In genomic region chr14:61478971-61479473, GRCh38 we compare ENCODE assay signal across 8 cellular contexts.
DNase-seq lines count a peak whose midpoint lies in the region; TF ChIP-seq lines count a peak whose summit lies in the region.

No MANE protein-coding gene starts in this region.

- H3K9me3 ChIP-seq in CD4-positive, alpha-beta memory T cell (ENCODE audit: control insufficient read depth in 1 of 2, low read length in 2 of 2) = no peaks in the 10 kb centered on the region
- H3K9me3 ChIP-seq in tibial artery = no peaks in the 10 kb centered on the region

- H3K4me3 Mint-ChIP-seq in CD4-positive, alpha-beta memory T cell = peak overlapping the region; percentile 60 to 79 (median 72)

- peaks cover 55 to 95% (median 80%) of the 10 kb centered on the region in 4 donors for H3K4me1 Mint-ChIP-seq in CD4-positive, alpha-beta memory T cell

- peaks cover 0 to 2% (median 0%) of the 10 kb centered on the region in 8 donors for H3K9me3 Mint-ChIP-seq in CD4-positive, alpha-beta memory T cell

- H3K27me3 Mint-ChIP-seq in CD4-positive, alpha-beta memory T cell = no peaks in the 10 kb centered on the region

- DNase-seq in CD4-positive, alpha-beta memory T cell = peak in 2 of 5 donors; percentile 21 to 32
- peak; percentile 42 for DNase-seq in GM20000 (ENCODE audit: low spot score)
- peak; percentile 65 for DNase-seq in Jurkat, Clone E6-1 (ENCODE audit: low read depth, low spot score)
- DNase-seq in coronary artery (ENCODE audit: low spot score) = no peak
- DNase-seq in tibial artery = peak in 1 of 2 donors; percentile 41
- no peak for DNase-seq in DMS79 (lab: John Stamatoyannopoulos, UW)
- DNase-seq in SK-N-DZ (ENCODE audit: low spot score) = no peak
- no peak for DNase-seq in DMS 273 treated with DMSO at 0.1 percent for 48 hours (lab: John Stamatoyannopoulos, UW)

- intact Hi-C loops in CD4-positive, alpha-beta memory T cell (cut with micrococcal nuclease) = loop anchor here (5.0 kb wide), 2 partner anchors 238 to 358 kb away; no protein-coding TSS in a partner anchor
- intact Hi-C loops in tibial artery (cut with DNase I; ENCODE audit: low total_unique reads) = loop anchor here (10.0 kb wide), 1 partner anchor 66 kb away; no protein-coding TSS in a partner anchor

- no peaks in the 10 kb centered on the region for H3K27me3 ChIP-seq in CD4-positive, alpha-beta memory T cell (ENCODE audit: insufficient read depth, low read length)
- no peaks in the 10 kb centered on the region for H3K27me3 ChIP-seq in tibial artery

- CTCF ChIA-PET in CD4-positive, alpha-beta memory T cell (lab: Charles Lee; ENCODE audit: partially characterized antibody) = interaction anchor here (0.6 to 9.9 kb wide), 12 partner anchors 9 to 358 kb away, joined by 3 to 106 read pairs (median 4); no protein-coding TSS in a partner anchor

- peak overlapping the region in 1 of 2 donors; percentile 9 for H3K4me3 ChIP-seq in CD4-positive, alpha-beta memory T cell (ENCODE audit: low read length in 2 of 2)
- H3K4me3 ChIP-seq in Jurkat, Clone E6-1 (ENCODE audit: low read length) = peak overlapping the region; percentile 6
- H3K4me3 ChIP-seq in coronary artery = no peak overlapping the region
- H3K4me3 ChIP-seq in tibial artery = no peak overlapping the region

- H3K36me3 Mint-ChIP-seq in CD4-positive, alpha-beta memory T cell = peaks cover 30 to 53% of the 10 kb centered on the region in 2 donors

- peaks cover 31% of the 10 kb centered on the region for H3K36me3 ChIP-seq in CD4-positive, alpha-beta memory T cell (ENCODE audit: insufficient read depth, low read length)
- H3K36me3 ChIP-seq in tibial artery = no peaks in the 10 kb centered on the region

- H3K27ac ChIP-seq in CD4-positive, alpha-beta memory T cell (ENCODE audit: low read depth, low read length) = peak overlapping the region; percentile 87
- H3K27ac ChIP-seq in coronary artery = peak overlapping the region; percentile 87 to 89
- peak overlapping the region; percentile 82 to 86 for H3K27ac ChIP-seq in tibial artery

- peak overlapping the region; percentile 87 to 100 (median 100) for H3K27ac Mint-ChIP-seq in CD4-positive, alpha-beta memory T cell

- no peak for TF ChIP-seq CTCF in GM20000 (IDR thresholded peaks at IDR 0.05; ENCODE audit: extremely low read depth, missing control alignments)
- no peak for TF ChIP-seq CTCF in coronary artery (IDR thresholded peaks at IDR 0.05)
- no peak for TF ChIP-seq CTCF in tibial artery (IDR thresholded peaks at IDR 0.05)

- H3K4me1 ChIP-seq in CD4-positive, alpha-beta memory T cell (ENCODE audit: insufficient read depth, low read length) = peaks cover 75% of the 10 kb centered on the region
- H3K4me1 ChIP-seq in tibial artery = peaks cover 0 to 46% (median 34%) of the 10 kb centered on the region in 4 donors

- POLR2A ChIA-PET in CD4-positive, alpha-beta memory T cell (lab: Charles Lee; ENCODE audit: partially characterized antibody) = interaction anchor here (0.8 to 8.5 kb wide), 13 partner anchors 10 to 283 kb away, joined by 3 to 81 read pairs (median 5); partner anchors contain the start of genes HIF1A and SNAPC1

Comparison
In these comparisons a context has a peak if more than half of its experiments do, and no peak if none do; other contexts are left out.
1. DNase-seq: peak in GM20000 (single experiment) and Jurkat, Clone E6-1 (single experiment); none in coronary artery (single experiment), DMS79 (single experiment), SK-N-DZ (single experiment) and DMS 273 treated with DMSO at 0.1 percent for 48 hours (single experiment).
2. Peak in every context shown above with its lines, with median percentiles within 50 percentile points of each other: H3K27ac ChIP-seq.